In genomic region chr12:109608270-109608669, GRCh38 we compare ENCODE assay signal across 28 cellular contexts.
"Had no signal": no experiment of that assay in that cellular context is flagged by ENCODE, and none has a peak within 500 bp of the region (broad histone marks: within the 10 kb centered on the region; RNA-seq: fewer than 3 reads in every experiment).

No MANE protein-coding gene starts in this region.

- H2AFZ ChIP-seq: parathyroid adenoma had no signal

- ATAC-seq: activated CD4-positive, alpha-beta T cell treated with anti-CD3 and anti-CD28 coated beads for 36 hours; activated CD8-positive, alpha-beta T cell treated with anti-CD3 and anti-CD28 coated beads, Interleukin-2, amount 10 ng/mL, durations not matched to agents 7 days and 5 days; left cardiac atrium; psoas muscle; stimulated activated memory B cell treated with anti-CD40 and anti-IgM and Interleukin-4, amounts not matched to agents 10 μg/mL and 1 μg/mL and 100 μg/mL, for 72 hours had no signal

- H3K36me3 ChIP-seq: ascending aorta, esophagus squamous epithelium, sigmoid colon, stomach, suprapubic skin, tibial nerve had no signal

- H3K79me2 ChIP-seq: parathyroid adenoma had no signal

- H3K9me3 ChIP-seq: ascending aorta, esophagus squamous epithelium, psoas muscle, sigmoid colon, stomach, suprapubic skin, tibial nerve had no signal

- H3K36me3 Mint-ChIP-seq: activated naive CD8-positive, alpha-beta T cell treated with anti-CD3 and anti-CD28 coated beads, Interleukin-2, amount 10 ng/mL, durations not matched to agents 7 days and 5 days; brain; stimulated activated memory B cell treated with anti-CD40 and anti-IgM and Interleukin-4, amounts not matched to agents 10 μg/mL and 1 μg/mL and 100 μg/mL, for 72 hours had no signal

- H3K27ac Mint-ChIP-seq: activated CD4-positive, alpha-beta T cell treated with anti-CD3 and anti-CD28 coated beads for 36 hours; activated CD8-positive, alpha-beta T cell treated with anti-CD3 and anti-CD28 coated beads, Interleukin-2, amount 10 ng/mL, durations not matched to agents 7 days and 5 days; activated naive CD4-positive, alpha-beta T cell treated with anti-CD3 and anti-CD28 coated beads for 36 hours; activated naive CD8-positive, alpha-beta T cell treated with anti-CD3 and anti-CD28 coated beads, Interleukin-2, amount 10 ng/mL, durations not matched to agents 7 days and 5 days; stimulated activated memory B cell treated with anti-CD40 and anti-IgM and Interleukin-4, amounts not matched to agents 10 μg/mL and 1 μg/mL and 100 μg/mL, for 72 hours; T-helper 2 cell treated with Interferon-gamma antibody and Interleukin-4, amounts not matched to agents 5 μg/mL and 100 μg/mL, for 36 hours had no signal

- H3K4me1 ChIP-seq: suprapubic skin had no signal

- H3K4me1 Mint-ChIP-seq: activated CD4-positive, alpha-beta T cell treated with anti-CD3 and anti-CD28 coated beads for 36 hours had no signal

- H3K27ac ChIP-seq: ascending aorta, epithelial cell of prostate, esophagus squamous epithelium, parathyroid adenoma, psoas muscle, sigmoid colon, stomach, suprapubic skin, tibial nerve had no signal

- H3K4me3 Mint-ChIP-seq: activated CD4-positive, alpha-beta T cell treated with anti-CD3 and anti-CD28 coated beads for 36 hours; activated CD8-positive, alpha-beta T cell treated with anti-CD3 and anti-CD28 coated beads, Interleukin-2, amount 10 ng/mL, durations not matched to agents 7 days and 5 days; activated naive CD4-positive, alpha-beta T cell treated with anti-CD3 and anti-CD28 coated beads for 36 hours; activated naive CD8-positive, alpha-beta T cell treated with anti-CD3 and anti-CD28 coated beads, Interleukin-2, amount 10 ng/mL, durations not matched to agents 7 days and 5 days; stimulated activated memory B cell treated with anti-CD40 and anti-IgM and Interleukin-4, amounts not matched to agents 10 μg/mL and 1 μg/mL and 100 μg/mL, for 72 hours; T-helper 2 cell treated with Interferon-gamma antibody and Interleukin-4, amounts not matched to agents 5 μg/mL and 100 μg/mL, for 36 hours had no signal

- H3K9me3 Mint-ChIP-seq: activated naive CD4-positive, alpha-beta T cell treated with anti-CD3 and anti-CD28 coated beads for 36 hours; activated naive CD8-positive, alpha-beta T cell treated with anti-CD3 and anti-CD28 coated beads, Interleukin-2, amount 10 ng/mL, durations not matched to agents 7 days and 5 days; nephron; stimulated activated memory B cell treated with anti-CD40 and anti-IgM and Interleukin-4, amounts not matched to agents 10 μg/mL and 1 μg/mL and 100 μg/mL, for 72 hours; T-helper 2 cell treated with Interferon-gamma antibody and Interleukin-4, amounts not matched to agents 5 μg/mL and 100 μg/mL, for 36 hours had no signal

- H3K27me3 ChIP-seq: ascending aorta had no signal

- H3K9ac ChIP-seq: parathyroid adenoma had no signal

- DNase-seq: activated CD4-positive, alpha-beta T cell treated with anti-CD3 and anti-CD28 coated beads for 36 hours; activated CD4-positive, CD25-positive, alpha-beta regulatory T cell; activated CD8-positive, alpha-beta T cell treated with anti-CD3 and anti-CD28 coated beads, Interleukin-2, amount 10 ng/mL, durations not matched to agents 7 days and 5 days; activated effector memory CD4-positive, alpha-beta T cell treated with anti-CD3 and anti-CD28 coated beads, Interleukin-2, amount 50 U/mL, for 16 hours; activated naive CD4-positive, alpha-beta T cell treated with anti-CD3 and anti-CD28 coated beads for 36 hours; activated naive CD8-positive, alpha-beta T cell treated with anti-CD3 and anti-CD28 coated beads, Interleukin-2, amount 10 ng/mL, durations not matched to agents 7 days and 5 days; caudate nucleus; esophagus squamous epithelium; foreskin melanocyte; islet precursor cell; left cardiac atrium; mammary epithelial cell; occipital lobe; psoas muscle; sigmoid colon; small intestine; stimulated activated CD4-positive, alpha-beta T cell treated with anti-CD3 and anti-CD28 coated beads, Interleukin-4, amount 100 ng/mL, for 24 hours; stomach; T-helper 1 cell had no signal

- H3K4me3 ChIP-seq: ascending aorta, esophagus squamous epithelium, psoas muscle, sigmoid colon, stomach, suprapubic skin, tibial nerve had no signal
